ENCODE assay signal across 15 cellular contexts in the genomic region with DNA sequence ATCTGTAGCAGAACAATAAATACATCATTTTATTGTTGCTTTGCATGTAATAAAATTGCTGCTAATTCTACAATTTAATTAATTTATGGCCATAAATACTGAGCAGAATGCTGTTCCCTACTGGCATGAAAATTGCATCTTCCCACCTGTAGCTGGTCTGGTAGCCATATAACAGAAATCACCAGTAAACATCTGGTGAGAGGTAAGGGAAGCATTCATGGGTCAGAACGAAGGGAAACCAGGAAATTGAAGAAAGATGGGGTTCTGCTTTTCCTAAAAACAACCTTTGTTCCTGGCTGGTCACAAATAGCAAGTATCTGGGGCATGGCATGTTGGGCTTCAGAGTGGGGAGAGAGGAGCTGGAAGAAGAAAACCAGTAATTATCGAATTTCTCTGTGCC.
DNase-seq lines count a peak whose midpoint lies in the region; ATAC-seq and TF ChIP-seq lines count a peak whose summit lies in the region.
"Had no signal": no experiment of that assay in that cellular context is flagged by ENCODE, and none has a peak within 500 bp of the region (broad histone marks: within the 10 kb centered on the region; RNA-seq: fewer than 3 reads in every experiment).

No MANE protein-coding gene starts in this region.

- H3K27ac Mint-ChIP-seq in HFFc6 (peak overlapping the region; percentile 44), chondrocyte (ENCODE audit: unreplicated experiment) (peak overlapping the region; percentile 54), osteocyte (ENCODE audit: unreplicated experiment) (peak overlapping the region; percentile 19), CD14-positive monocyte (no peak overlapping the region)
- H3K27ac Mint-ChIP-seq: B cell; CD4-positive, alpha-beta T cell; CD8-positive, alpha-beta memory T cell had no signal

- H3K4me1 Mint-ChIP-seq in HFFc6 (ENCODE audit: low read depth) (peaks cover 43% of the 10 kb centered on the region), chondrocyte (ENCODE audit: low read depth) (peaks cover 48% of the 10 kb centered on the region), osteocyte (ENCODE audit: unreplicated experiment) (peaks cover 10% of the 10 kb centered on the region), CD14-positive monocyte (no peaks in the 10 kb centered on the region)
- H3K4me1 Mint-ChIP-seq: B cell; CD8-positive, alpha-beta memory T cell had no signal

- intact Hi-C loops in CD14-positive monocyte (cut with micrococcal nuclease) = no loop called here

- ATAC-seq in GM19463 (IDR thresholded peaks at IDR 0.05; ENCODE audit: unreplicated experiment) = no peak

- no peak for DNase-seq in HFFc6
- no peak for DNase-seq in chondrocyte (ENCODE audit: low spot score)
- DNase-seq in osteocyte (ENCODE audit: extremely low spot score, unreplicated experiment) = no peak
- DNase-seq in SKM-1 treated with dmso at 0.1 percent for 144 hours (lab: John Stamatoyannopoulos, UW; ENCODE audit: unreplicated experiment) = no peak
- no peak for DNase-seq in CD14-positive monocyte (ENCODE audit: low spot score)
- DNase-seq: CD4-positive, alpha-beta T cell; CD8-positive, alpha-beta memory T cell; DMS53; DMS79 treated with DMSO at 0.1 percent for 48 hours; GF-D8; GM23248; H7; HCEC 1CT had no signal

- no peak overlapping the region for H3K4me3 Mint-ChIP-seq in HFFc6
- no peak overlapping the region for H3K4me3 Mint-ChIP-seq in chondrocyte (ENCODE audit: unreplicated experiment)
- no peak overlapping the region for H3K4me3 Mint-ChIP-seq in osteocyte (ENCODE audit: unreplicated experiment)
- H3K4me3 Mint-ChIP-seq in CD14-positive monocyte = no peak overlapping the region
- H3K4me3 Mint-ChIP-seq: B cell; CD4-positive, alpha-beta T cell; CD8-positive, alpha-beta memory T cell had no signal

- no peaks in the 10 kb centered on the region for H3K9me3 Mint-ChIP-seq in HFFc6
- peaks cover 4% of the 10 kb centered on the region for H3K9me3 Mint-ChIP-seq in chondrocyte (ENCODE audit: low read depth)
- peaks cover 5% of the 10 kb centered on the region for H3K9me3 Mint-ChIP-seq in osteocyte (ENCODE audit: unreplicated experiment)
- H3K9me3 Mint-ChIP-seq in CD14-positive monocyte = peaks cover 0 to 5% (median 2%) of the 10 kb centered on the region in 7 donors

- TF ChIP-seq CTCF in HFFc6 (IDR thresholded peaks at IDR 0.05) (no peak), chondrocyte (IDR thresholded peaks at IDR 0.05) (no peak), osteocyte (IDR thresholded peaks at IDR 0.05) (no peak), CD14-positive monocyte (IDR thresholded peaks at IDR 0.05) (no peak)

- H3K27me3 Mint-ChIP-seq in HFFc6 (ENCODE audit: insufficient read depth) (peaks cover 7% of the 10 kb centered on the region), chondrocyte (ENCODE audit: low read depth) (no peaks in the 10 kb centered on the region), osteocyte (ENCODE audit: unreplicated experiment) (no peaks in the 10 kb centered on the region), CD14-positive monocyte (ENCODE audit: low read depth in 3 of 3) (peaks cover 0 to 2% (median 0%) of the 10 kb centered on the region in 3 donors)
- H3K27me3 Mint-ChIP-seq: B cell; CD4-positive, alpha-beta T cell; CD8-positive, alpha-beta memory T cell had no signal

- H3K36me3 Mint-ChIP-seq in HFFc6 (ENCODE audit: low read depth) = peaks cover 73% of the 10 kb centered on the region
- peaks cover 68% of the 10 kb centered on the region for H3K36me3 Mint-ChIP-seq in chondrocyte (ENCODE audit: low read depth)
- peaks cover 86% of the 10 kb centered on the region for H3K36me3 Mint-ChIP-seq in osteocyte (ENCODE audit: unreplicated experiment)
- H3K36me3 Mint-ChIP-seq in CD14-positive monocyte = no peaks in the 10 kb centered on the region
- H3K36me3 Mint-ChIP-seq: CD8-positive, alpha-beta memory T cell had no signal

Comparison
In these comparisons a context has a peak if more than half of its experiments do, and no peak if none do; other contexts are left out.
1. H3K27ac Mint-ChIP-seq: peak in HFFc6 (single experiment), chondrocyte (single experiment) and osteocyte (single experiment); none in CD14-positive monocyte (0 of 7).